1 cellular context compared by ENCODE assay signal in the genomic region with DNA sequence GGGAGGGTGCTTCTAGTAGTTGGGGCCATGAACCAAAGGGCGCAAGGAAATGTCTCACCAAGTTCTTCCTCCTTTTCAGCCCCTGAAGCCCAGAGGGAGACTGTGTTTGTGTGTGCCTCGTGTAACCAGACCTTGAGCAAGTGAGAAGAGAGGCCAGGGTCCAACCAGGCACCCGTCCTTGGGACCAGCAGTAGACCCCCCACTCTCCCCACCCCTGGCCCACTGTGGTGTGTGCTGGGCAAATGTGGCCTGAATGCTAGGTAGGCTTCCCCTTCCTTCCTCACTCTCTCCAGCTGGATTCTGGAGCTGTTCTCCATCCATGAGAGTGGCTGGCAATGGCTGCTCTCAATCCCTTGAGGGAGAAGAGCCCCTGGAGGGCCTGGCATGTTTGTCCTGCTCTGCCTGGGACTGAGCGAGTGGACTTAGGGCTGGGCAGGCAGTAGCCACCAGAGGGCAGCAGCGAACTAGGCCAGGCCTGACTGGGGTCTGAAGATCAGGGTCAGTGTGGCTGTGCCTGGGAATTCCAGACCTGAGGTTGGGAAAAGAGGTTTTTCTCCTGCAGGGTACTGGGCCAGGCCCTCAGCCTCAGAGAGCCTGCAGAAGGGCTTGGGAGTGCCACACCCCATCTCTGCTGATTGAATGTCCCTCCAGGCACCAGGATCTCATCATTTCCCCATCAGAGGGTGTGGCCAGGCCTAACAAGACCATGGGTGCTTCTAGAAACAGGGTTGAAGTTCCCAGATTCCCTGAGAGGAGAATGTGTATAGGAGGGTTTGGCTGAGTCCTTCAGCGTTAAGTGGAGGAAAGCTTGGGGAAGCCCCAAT.
TF ChIP-seq lines count a peak whose summit lies in the region.

No MANE protein-coding gene starts in this region.

TF ChIP-seq in GM12878, 131 proteins besides CTCF, POLR2A, EP300 and RAD21:
- TF ChIP-seq BHLHE40 (IDR thresholded peaks at IDR 0.05; ENCODE audit: borderline replicate concordance in 1 of 2, low read depth in 2 of 2, low read length in 1 of 2) (no peak), RFX5 (IDR thresholded peaks at IDR 0.05; ENCODE audit: low read depth, low read length) (no peak), BRCA1 (IDR thresholded peaks at IDR 0.05; ENCODE audit: low read depth, low read length) (no peak), SP1 (IDR thresholded peaks at IDR 0.05; ENCODE audit: low read depth, low read length) (no peak), SMC3 (IDR thresholded peaks at IDR 0.05; ENCODE audit: borderline replicate concordance, low read length) (peak; percentile 37), RB1 (IDR thresholded peaks at IDR 0.05; ENCODE audit: borderline replicate concordance) (no peak), RAD51 (IDR thresholded peaks at IDR 0.05) (no peak)
- TF ChIP-seq, protein P1, sequence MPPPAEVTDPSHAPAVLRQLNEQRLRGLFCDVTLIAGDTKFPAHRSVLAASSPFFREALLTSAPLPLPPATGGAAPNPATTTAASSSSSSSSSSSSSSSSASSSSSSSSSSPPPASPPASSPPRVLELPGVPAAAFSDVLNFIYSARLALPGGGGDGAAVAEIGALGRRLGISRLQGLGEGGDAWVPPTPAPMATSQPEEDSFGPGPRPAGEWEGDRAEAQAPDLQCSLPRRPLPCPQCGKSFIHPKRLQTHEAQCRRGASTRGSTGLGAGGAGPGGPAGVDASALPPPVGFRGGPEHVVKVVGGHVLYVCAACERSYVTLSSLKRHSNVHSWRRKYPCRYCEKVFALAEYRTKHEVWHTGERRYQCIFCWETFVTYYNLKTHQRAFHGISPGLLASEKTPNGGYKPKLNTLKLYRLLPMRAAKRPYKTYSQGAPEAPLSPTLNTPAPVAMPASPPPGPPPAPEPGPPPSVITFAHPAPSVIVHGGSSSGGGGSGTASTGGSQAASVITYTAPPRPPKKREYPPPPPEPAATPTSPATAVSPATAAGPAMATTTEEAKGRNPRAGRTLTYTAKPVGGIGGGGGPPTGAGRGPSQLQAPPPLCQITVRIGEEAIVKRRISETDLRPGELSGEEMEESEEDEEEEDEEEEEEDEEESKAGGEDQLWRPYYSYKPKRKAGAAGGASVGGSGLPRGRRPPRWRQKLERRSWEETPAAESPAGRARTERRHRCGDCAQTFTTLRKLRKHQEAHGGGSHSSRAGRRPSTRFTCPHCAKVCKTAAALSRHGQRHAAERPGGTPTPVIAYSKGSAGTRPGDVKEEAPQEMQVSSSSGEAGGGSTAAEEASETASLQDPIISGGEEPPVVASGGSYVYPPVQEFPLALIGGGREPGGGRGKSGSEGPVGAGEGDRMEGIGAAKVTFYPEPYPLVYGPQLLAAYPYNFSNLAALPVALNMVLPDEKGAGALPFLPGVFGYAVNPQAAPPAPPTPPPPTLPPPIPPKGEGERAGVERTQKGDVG (CRISPR knock-in tag; IDR thresholded peaks at IDR 0.05) = no peak
